ENCODE assay signal across 32 cellular contexts in genomic region chr1:176957603-176958002, GRCh38.
"Had no signal": no experiment of that assay in that cellular context is flagged by ENCODE, and none has a peak within 500 bp of the region (broad histone marks: within the 10 kb centered on the region; RNA-seq: fewer than 3 reads in every experiment).

No MANE protein-coding gene starts in this region.

- H3K36me3 ChIP-seq: adrenal gland, breast epithelium, Peyer's patch, WERI-Rb-1 had no signal

- H3K4me3 ChIP-seq: adrenal gland, body of pancreas, breast epithelium, Peyer's patch had no signal

- ATAC-seq: activated naive CD4-positive, alpha-beta T cell treated with anti-CD3 and anti-CD28 coated beads, Interleukin-2, amount 50 U/mL, for 72 hours; activated T-cell treated with anti-CD3 and anti-CD28 coated beads, Interleukin-2, amount 50 U/mL, for 4 hours; body of pancreas; PC-3; Right ventricle myocardium inferior; SK-N-SH treated with all-trans-retinoic acid at 6 μM for 48 hours had no signal

- H3K9me3 Mint-ChIP-seq: activated CD4-positive, alpha-beta memory T cell treated with anti-CD3 and anti-CD28 coated beads for 36 hours; activated naive CD4-positive, alpha-beta T cell treated with anti-CD3 and anti-CD28 coated beads for 36 hours; activated T-cell treated with anti-CD3 and anti-CD28 coated beads, Interleukin-2, amount 50 U/mL, for 4 hours; activated T-helper 1 cell treated with anti-CD3 and anti-CD28 coated beads, Interleukin-12 subunit alpha, Interleukin-12 subunit beta, Interleukin-2, Interleukin-4 antibody, amounts not matched to agents 30 ng/mL and 10 ng/mL and 1 ng/mL, durations not matched to agents 14 hours and 24 hours and 36 hours had no signal

- H3K4me3 Mint-ChIP-seq: activated CD4-positive, alpha-beta memory T cell treated with anti-CD3 and anti-CD28 coated beads for 36 hours; activated naive CD4-positive, alpha-beta T cell treated with anti-CD3 and anti-CD28 coated beads for 36 hours; activated T-cell treated with anti-CD3 and anti-CD28 coated beads, Interleukin-2, amount 50 U/mL, for 4 hours; activated T-helper 1 cell treated with anti-CD3 and anti-CD28 coated beads, Interleukin-12 subunit alpha, Interleukin-12 subunit beta, Interleukin-2, Interleukin-4 antibody, amounts not matched to agents 30 ng/mL and 10 ng/mL and 1 ng/mL, durations not matched to agents 14 hours and 24 hours and 36 hours had no signal

- H3K27ac ChIP-seq: adrenal gland, body of pancreas, breast epithelium, Peyer's patch, RWPE1, WERI-Rb-1 had no signal

- H3K27me3 Mint-ChIP-seq: activated CD4-positive, alpha-beta memory T cell treated with anti-CD3 and anti-CD28 coated beads for 36 hours had no signal

- H3K27ac Mint-ChIP-seq: activated CD4-positive, alpha-beta memory T cell treated with anti-CD3 and anti-CD28 coated beads for 36 hours; activated naive CD4-positive, alpha-beta T cell treated with anti-CD3 and anti-CD28 coated beads for 36 hours; activated naive CD4-positive, alpha-beta T cell treated with anti-CD3 and anti-CD28 coated beads, Interleukin-2, amount 50 U/mL, for 72 hours; activated T-helper 1 cell treated with anti-CD3 and anti-CD28 coated beads, Interleukin-12 subunit alpha, Interleukin-12 subunit beta, Interleukin-2, Interleukin-4 antibody, amounts not matched to agents 30 ng/mL and 10 ng/mL and 1 ng/mL, durations not matched to agents 14 hours and 24 hours and 36 hours had no signal

- H3K27me3 ChIP-seq: adrenal gland, body of pancreas, breast epithelium, Peyer's patch had no signal

- H3K4me1 ChIP-seq: adrenal gland, body of pancreas, breast epithelium, Peyer's patch had no signal

- H3K36me3 Mint-ChIP-seq: activated CD4-positive, alpha-beta memory T cell treated with anti-CD3 and anti-CD28 coated beads for 36 hours; activated naive CD4-positive, alpha-beta T cell treated with anti-CD3 and anti-CD28 coated beads, Interleukin-2, amount 50 U/mL, for 72 hours had no signal

- DNase-seq: activated CD4-positive, alpha-beta memory T cell treated with anti-CD3 and anti-CD28 coated beads for 36 hours; activated CD4-positive, alpha-beta T cell treated with anti-CD3 and anti-CD28 coated beads for 4 hours; activated CD4-positive, alpha-beta T cell treated with anti-CD3 and anti-CD28 coated beads, Interleukin-2, amount 50 U/mL, for 1 hour; activated CD8-positive, alpha-beta memory T cell treated with anti-CD3 and anti-CD28 coated beads, Interleukin-2, amount 50 U/mL, for 4 hours; activated gamma-delta T cell treated with Interleukin-2 at 50 U/mL for 16 hours; activated naive CD4-positive, alpha-beta T cell treated with anti-CD3 and anti-CD28 coated beads for 36 hours; activated T-cell treated with anti-CD3 and anti-CD28 coated beads for 4 hours; activated T-cell treated with anti-CD3 and anti-CD28 coated beads, Interleukin-2, amount 50 U/mL, for 4 hours; adrenal gland; body of pancreas; Karpas-422; KBM-7; NCI-H1048; NCI-H1105 treated with DMSO at 0.1 percent for 48 hours; NCI-H1436; NCI-H1694; NCI-H1930; NCI-H2081 treated with DMSO at 0.1 percent for 48 hours; NCI-H345; NCI-H524 treated with DMSO at 0.1 percent for 48 hours; PC-3; Peyer's patch; SIG-M5; SW 1271; T1000; WERI-Rb-1 had no signal

- H3K9me3 ChIP-seq: adrenal gland, body of pancreas, breast epithelium, Peyer's patch had no signal
